Comparison of ENCODE assay signal across 8 cellular contexts in the genomic region with DNA sequence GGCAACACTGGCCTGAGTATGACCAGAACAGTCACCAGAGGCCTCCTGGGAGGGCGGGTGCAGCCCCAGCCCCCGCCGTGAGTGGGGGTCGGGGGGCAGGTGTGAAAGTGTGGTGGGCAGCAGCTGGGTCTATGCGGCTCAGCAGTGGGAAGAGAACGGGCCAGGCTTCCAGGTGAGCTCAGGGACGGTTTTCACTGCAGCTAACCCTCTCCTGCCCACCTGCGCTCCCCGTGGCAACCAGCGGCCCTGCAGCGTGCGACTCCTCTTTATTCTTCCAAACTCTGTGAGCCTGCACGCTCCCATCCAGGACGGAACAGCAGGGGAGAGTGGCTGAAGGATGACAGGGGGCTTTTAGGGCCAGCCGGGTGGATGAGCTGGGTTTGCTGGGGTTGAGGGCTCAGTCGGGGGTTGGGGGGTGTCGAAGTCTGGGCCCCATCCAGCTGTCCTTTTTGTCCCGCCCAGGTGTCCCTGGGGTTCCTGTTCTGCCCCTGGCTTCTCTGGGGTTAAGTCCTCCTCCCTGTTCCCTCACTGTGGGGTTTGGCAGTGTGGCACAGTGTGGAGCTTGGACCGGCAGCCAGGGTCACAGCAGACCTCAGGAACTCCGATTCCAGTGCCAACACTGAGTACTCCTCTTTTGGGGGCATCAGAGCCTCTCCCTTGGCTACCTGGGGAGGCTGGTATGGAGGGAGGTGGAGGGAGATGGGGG. TPM values are rescaled to one million over a fixed set of nuclear protein-coding genes. Genes with fewer than 3 reads are reported as not detected.
A peak's percentile ranks its signal among the peaks of the same experiment; 100 is the strongest.
DNase-seq lines count a peak whose midpoint lies in the region; ATAC-seq and TF ChIP-seq lines count a peak whose summit lies in the region.

No MANE protein-coding gene starts in this region.

- BruUV-seq in OCI-LY7 (replicated peaks; lab: Mats Ljungman, UMichigan), result no TSS peak

- CTCF ChIA-PET in OCI-LY7 (lab: Charles Lee; ENCODE audit: unreplicated experiment), result interaction anchor here (0.7 to 2.1 kb wide), 2 partner anchors 12 to 18 kb away, joined by 3 to 6 read pairs; no protein-coding TSS in a partner anchor

- TF ChIP-seq POLR2A in stomach (IDR thresholded peaks at IDR 0.05), result no peak

- ATAC-seq in HG03025 (IDR thresholded peaks at IDR 0.05; ENCODE audit: low FRiP score, unreplicated experiment) (no peak), GM21528 (IDR thresholded peaks at IDR 0.05; ENCODE audit: low FRiP score, unreplicated experiment) (no peak)

- DNase-seq in activated CD4-positive, alpha-beta T cell treated with anti-CD3 and anti-CD28 coated beads, Interleukin-2, amount 50 U/mL, for 1 hour, result peak; percentile 25
- DNase-seq in activated CD4-positive, alpha-beta T cell treated with anti-CD3 and anti-CD28 coated beads, Interleukin-2, amount 50 U/mL, for 4 hours, result no peak
- DNase-seq in OCI-LY7 (ENCODE audit: low spot score) (peak; percentile 20), fibroblast of lung (ENCODE audit: low read depth in 2 of 2) (no peak), stomach (peak; percentile 52), NCI-H2107 (lab: John Stamatoyannopoulos, UW) (no peak)

- no peaks in the 10 kb centered on the region for H3K79me2 ChIP-seq in OCI-LY7 (ENCODE audit: insufficient read depth, low read depth, low read length)
- no peaks in the 10 kb centered on the region for H3K79me2 ChIP-seq in fibroblast of lung (ENCODE audit: control insufficient read depth, insufficient read depth, low read length)

- H3K4me2 ChIP-seq in OCI-LY7 (ENCODE audit: low read length) (no peak overlapping the region), fibroblast of lung (ENCODE audit: extremely low read depth, insufficient read depth, low read length) (no peak overlapping the region)

- H4K20me1 ChIP-seq in OCI-LY7 (ENCODE audit: insufficient read depth, low read length) (no peaks in the 10 kb centered on the region), fibroblast of lung (ENCODE audit: control insufficient read depth, extremely low read depth, insufficient read depth, low read length) (no peaks in the 10 kb centered on the region)

- H3K36me3 ChIP-seq in OCI-LY7 (ENCODE audit: insufficient read depth, low read length), result no peaks in the 10 kb centered on the region
- H3K36me3 ChIP-seq in fibroblast of lung (ENCODE audit: control insufficient read depth, insufficient read depth, low read length), result no peaks in the 10 kb centered on the region
- no peaks in the 10 kb centered on the region for H3K36me3 ChIP-seq in stomach

- no peaks in the 10 kb centered on the region for H3K9me2 ChIP-seq in OCI-LY7 (ENCODE audit: insufficient read depth, low read length)

- H3K4me3 ChIP-seq in OCI-LY7 (ENCODE audit: low read depth, low read length, poor library complexity, severe bottlenecking) (no peak overlapping the region), fibroblast of lung (replicated peaks in 1 of 4; ENCODE audit: control extremely low read depth in 1 of 4, insufficient read depth in 1 of 4, low read depth in 3 of 4, low read length in 4 of 4) (no peak overlapping the region), stomach (no peak overlapping the region)

- no peak overlapping the region for H3K9ac ChIP-seq in fibroblast of lung (ENCODE audit: insufficient read depth, low read length)

- TF ChIP-seq EP300 in stomach (IDR thresholded peaks at IDR 0.05), result no peak

- TF ChIP-seq CTCF in OCI-LY7 (conservative IDR thresholded peaks at IDR 0.05; ENCODE audit: low read length), result peak; percentile 56
- peak; percentile 7 to 27 for TF ChIP-seq CTCF in fibroblast of lung (conservative IDR thresholded peaks at IDR 0.05 in 1 of 2, IDR thresholded peaks at IDR 0.05 in 1 of 2; ENCODE audit: low read depth in 1 of 2, low read length in 2 of 2)
- TF ChIP-seq CTCF in stomach (IDR thresholded peaks at IDR 0.05), result peak in 4 of 7 experiments; percentile 20 to 44 (median 34)

- no peaks in the 10 kb centered on the region for H3K9me3 ChIP-seq in OCI-LY7 (ENCODE audit: low read length)
- H3K9me3 ChIP-seq in fibroblast of lung (ENCODE audit: control insufficient read depth, insufficient read depth, low read depth, low read length), result no peaks in the 10 kb centered on the region
- no peaks in the 10 kb centered on the region for H3K9me3 ChIP-seq in stomach

- WGBS in stomach, 5 donors, result 10 to 19% (median 14%) methylated on average over 15 to 20 of the region's 20 CpGs

- intact Hi-C loops in OCI-LY7 (cut with micrococcal nuclease; ENCODE audit: unreplicated experiment), result no loop called here
- intact Hi-C loops in stomach (cut with DNase I; ENCODE audit: low total_unique reads), result no loop called here

- no peak overlapping the region for H2AFZ ChIP-seq in OCI-LY7 (ENCODE audit: low read length)
- H2AFZ ChIP-seq in fibroblast of lung (ENCODE audit: low read length), result no peak overlapping the region

- POLR2A ChIA-PET in OCI-LY7 (lab: Charles Lee), result interaction anchor here (1.0 kb wide), 1 partner anchor 40 kb away, joined by 3 read pairs; no protein-coding TSS in a partner anchor

- H3K4me1 ChIP-seq in OCI-LY7 (ENCODE audit: insufficient read depth, low read length, poor library complexity, severe bottlenecking), result no peaks in the 10 kb centered on the region
- H3K4me1 ChIP-seq in fibroblast of lung (ENCODE audit: control insufficient read depth, extremely low read depth, insufficient read depth, low read length), result peaks cover 14% of the 10 kb centered on the region
- peaks cover 0 to 16% (median 0%) of the 10 kb centered on the region in 4 donors for H3K4me1 ChIP-seq in stomach

- H3K27me3 ChIP-seq in fibroblast of lung (ENCODE audit: control insufficient read depth, insufficient read depth, low read length) (peaks cover 3% of the 10 kb centered on the region), stomach (peaks cover 0 to 99% (median 24%) of the 10 kb centered on the region in 3 donors)

- H3K27ac ChIP-seq in OCI-LY7 (ENCODE audit: low read depth, low read length, poor library complexity, severe bottlenecking) (no peak overlapping the region), fibroblast of lung (ENCODE audit: insufficient read depth, low read length) (no peak overlapping the region), stomach (no peak overlapping the region)

RNA-seq across cellular contexts. Expression of gene BIRC7, which starts 0.9 kb away (rescaled TPM):
- not detected in 2 replicates for total RNA-seq in OCI-LY7 (2014; rRNA removed; shearing (Covaris generic))
- 0.39 and 0.42 TPM in 2 replicates for total RNA-seq in OCI-LY7 (2022)
- not detected in 2 replicates for total RNA-seq in fibroblast of lung
- polyA plus RNA-seq in fibroblast of lung, result not detected in 2 replicates
- polyA plus RNA-seq in fibroblast of lung (2012), result not detected in 2 replicates
- polyA minus RNA-seq in fibroblast of lung (ENCODE audit: low replicate concordance), result not detected in 2 replicates
- not detected for total RNA-seq in stomach
- not detected for polyA plus RNA-seq in stomach

RNA-seq across cellular contexts. Expression of gene YTHDF1, which starts 18.9 kb away (rescaled TPM):
- total RNA-seq in OCI-LY7 (2014; rRNA removed; shearing (Covaris generic)), result 26.7 and 31.3 TPM in 2 replicates
- total RNA-seq in OCI-LY7 (2022), result 42.3 and 42.7 TPM in 2 replicates
- total RNA-seq in fibroblast of lung, result 12.8 and 16.3 TPM in 2 replicates
- polyA plus RNA-seq in fibroblast of lung, result 25.9 and 29.2 TPM in 2 replicates
- 21.3 and 24.9 TPM in 2 replicates for polyA plus RNA-seq in fibroblast of lung (2012)
- 14.6 and 29.9 TPM in 2 replicates for polyA minus RNA-seq in fibroblast of lung (ENCODE audit: low replicate concordance)
- total RNA-seq in stomach, result 10 to 100 TPM; 20.4 to 41.1 (median 33.3) TPM
- 10 to 100 TPM; 17.8 to 19.4 (median 19.3) TPM for polyA plus RNA-seq in stomach

RNA-seq across cellular contexts. Expression of gene NKAIN4, which starts 19.4 kb away (rescaled TPM):
- total RNA-seq in OCI-LY7 (2014; rRNA removed; shearing (Covaris generic)), result not detected in 2 replicates
- total RNA-seq in OCI-LY7 (2022) (not detected in 2 replicates), fibroblast of lung (not detected in 2 replicates), stomach (1 to 10 TPM in 1 of 5 donors, not detected in 4; 4.4 TPM)
- polyA plus RNA-seq in fibroblast of lung (not detected in 2 replicates), stomach (1 to 10 TPM in 1 of 3 donors, under 1 TPM in 1, not detected in 1; 0.28 to 1.2 TPM)
- not detected in 2 replicates for polyA plus RNA-seq in fibroblast of lung (2012)
- not detected in 2 replicates for polyA minus RNA-seq in fibroblast of lung (ENCODE audit: low replicate concordance)

RNA-seq across cellular contexts. Expression of gene ARFGAP1, which starts 37.8 kb away (rescaled TPM):
- total RNA-seq in OCI-LY7 (2014; rRNA removed; shearing (Covaris generic)), result 50.4 and 57.9 TPM in 2 replicates
- 105 and 116 TPM in 2 replicates for total RNA-seq in OCI-LY7 (2022)
- 35.2 and 42.9 TPM in 2 replicates for total RNA-seq in fibroblast of lung
- polyA plus RNA-seq in fibroblast of lung, result 33.1 and 37.6 TPM in 2 replicates
- 65.4 and 66.5 TPM in 2 replicates for polyA plus RNA-seq in fibroblast of lung (2012)
- 55.4 and 101 TPM in 2 replicates for polyA minus RNA-seq in fibroblast of lung (ENCODE audit: low replicate concordance)
- 100 to 1,000 TPM in 3 of 5 donors, 10 to 100 TPM in 2; 51.3 to 146 (median 100) TPM for total RNA-seq in stomach
- 10 to 100 TPM; 51.5 to 53.2 (median 51.5) TPM for polyA plus RNA-seq in stomach

RNA-seq across cellular contexts. Expression of gene COL20A1, which starts 58.1 kb away (rescaled TPM):
- total RNA-seq in OCI-LY7 (2014; rRNA removed; shearing (Covaris generic)), result not detected in 2 replicates
- total RNA-seq in OCI-LY7 (2022) (0.09 and 0.15 TPM in 2 replicates), fibroblast of lung (not detected in 2 replicates), stomach (1 to 10 TPM in 1 of 5 donors, not detected in 4; 2.4 TPM)
- polyA plus RNA-seq in fibroblast of lung (not detected in 2 replicates), stomach (under 1 TPM in 1 of 3 donors, not detected in 2; 0.53 TPM)
- polyA plus RNA-seq in fibroblast of lung (2012), result not detected in 2 replicates
- polyA minus RNA-seq in fibroblast of lung (ENCODE audit: low replicate concordance), result not detected in 2 replicates

Comparison
In these comparisons a context has a peak if more than half of its experiments do, and no peak if none do; other contexts are left out.
1. DNase-seq: peak in activated CD4-positive, alpha-beta T cell treated with anti-CD3 and anti-CD28 coated beads, Interleukin-2, amount 50 U/mL, for 1 hour (single experiment), OCI-LY7 (single experiment) and stomach (single experiment); none in activated CD4-positive, alpha-beta T cell treated with anti-CD3 and anti-CD28 coated beads, Interleukin-2, amount 50 U/mL, for 4 hours (0 of 2), fibroblast of lung (0 of 2) and NCI-H2107 (single experiment).
2. Peak in every context shown above with its lines, with median percentiles within 50 percentile points of each other: CTCF ChIP-seq.